In genomic region chr9:120841930-120842684, GRCh38 we compare ENCODE assay signal across 8 cellular contexts. TPM values are rescaled to one million over a fixed set of nuclear protein-coding genes. Genes with fewer than 3 reads are reported as not detected.
DNase-seq lines count a peak whose midpoint lies in the region; ATAC-seq, FAIRE-seq and TF ChIP-seq lines count a peak whose summit lies in the region.

No MANE protein-coding gene starts in this region.

- TF ChIP-seq CTCF in GM10248 (IDR thresholded peaks at IDR 0.05; ENCODE audit: control extremely low read depth, extremely low read depth, low read depth, missing control alignments), result no peak

- peak; percentile 52 for DNase-seq in NCI-H748 (lab: John Stamatoyannopoulos, UW; ENCODE audit: unreplicated experiment)
- DNase-seq in NCI-H748 treated with DMSO at 0.1 percent for 48 hours (lab: John Stamatoyannopoulos, UW), result no peak
- no peak for DNase-seq in activated naive CD8-positive, alpha-beta T cell treated with anti-CD3 and anti-CD28 coated beads for 36 hours
- no peak for DNase-seq in small intestine
- no peak for DNase-seq in GM10248 (ENCODE audit: extremely low spot score)
- DNase-seq in NCI-H446 (lab: John Stamatoyannopoulos, UW), result no peak

- ATAC-seq in HG03442 (IDR thresholded peaks at IDR 0.05; ENCODE audit: unreplicated experiment), result peak; percentile 3

- H3K27ac Mint-ChIP-seq in activated naive CD8-positive, alpha-beta T cell treated with anti-CD3 and anti-CD28 coated beads for 36 hours, result peak overlapping the region; percentile 94

- no peaks in the 10 kb centered on the region for H3K27me3 Mint-ChIP-seq in activated naive CD8-positive, alpha-beta T cell treated with anti-CD3 and anti-CD28 coated beads for 36 hours

- H3K36me3 ChIP-seq in small intestine (ENCODE audit: control insufficient read depth in 2 of 2, insufficient read depth in 2 of 2, low read length in 2 of 2), result no peaks in the 10 kb centered on the region

- POLR2A ChIA-PET in GM10248 (lab: Yijun Ruan, JAX), result no interaction called here

- H3K9me3 Mint-ChIP-seq in activated naive CD8-positive, alpha-beta T cell treated with anti-CD3 and anti-CD28 coated beads for 36 hours, result peaks cover 5% of the 10 kb centered on the region

- peaks cover 68% of the 10 kb centered on the region for H3K4me1 Mint-ChIP-seq in activated naive CD8-positive, alpha-beta T cell treated with anti-CD3 and anti-CD28 coated beads for 36 hours

- 35 to 57% (median 48%) methylated on average over 18 of the region's 18 CpGs for WGBS in small intestine, 3 donors

- H3K36me3 Mint-ChIP-seq in activated naive CD8-positive, alpha-beta T cell treated with anti-CD3 and anti-CD28 coated beads for 36 hours, result peaks cover 58% of the 10 kb centered on the region

- no peaks in the 10 kb centered on the region for H3K9me3 ChIP-seq in small intestine (ENCODE audit: control insufficient read depth, low read depth)

- CTCF ChIA-PET in GM10248 (lab: Yijun Ruan, JAX), result interaction anchor here (0.7 to 1.0 kb wide), 2 partner anchors 17 to 19 kb away, joined by 3 read pairs; no protein-coding TSS in a partner anchor

- H3K4me3 Mint-ChIP-seq in activated naive CD8-positive, alpha-beta T cell treated with anti-CD3 and anti-CD28 coated beads for 36 hours, result peak overlapping the region; percentile 93

- peak overlapping the region; percentile 91 to 98 for H3K27ac ChIP-seq in small intestine (ENCODE audit: low read depth in 1 of 2, low read length in 1 of 2)

- no peak for FAIRE-seq in small intestine (lab: Jason Lieb, UNC)

- H3K4me1 ChIP-seq in small intestine (ENCODE audit: control insufficient read depth in 2 of 2, insufficient read depth in 1 of 2, low read depth in 1 of 2, low read length in 1 of 2), result peaks cover 1 to 2% of the 10 kb centered on the region in 2 donors

- H3K4me3 ChIP-seq in iPS-11a (ENCODE audit: low read depth, low read length) (peak overlapping the region; percentile 95), small intestine (ENCODE audit: low read depth in 1 of 2, low read length in 2 of 2) (peak overlapping the region; percentile 80 to 99)

- no peaks in the 10 kb centered on the region for H3K27me3 ChIP-seq in small intestine (ENCODE audit: control insufficient read depth in 2 of 2, insufficient read depth in 2 of 2, low read length in 2 of 2)

RNA-seq across cellular contexts. Expression of gene PSMD5, which starts 0.6 kb away (rescaled TPM):
- 10 to 100 TPM; 69.0 to 69.3 TPM for total RNA-seq in activated naive CD8-positive, alpha-beta T cell treated with anti-CD3 and anti-CD28 coated beads for 36 hours
- 10 to 100 TPM; 15.4 to 17.2 (median 16.3) TPM for polyA plus RNA-seq in small intestine

RNA-seq across cellular contexts. Expression of gene PHF19, which starts 34.9 kb away (rescaled TPM):
- total RNA-seq in activated naive CD8-positive, alpha-beta T cell treated with anti-CD3 and anti-CD28 coated beads for 36 hours, result 100 to 1,000 TPM; 216 to 226 TPM
- 10 to 100 TPM in 1 of 3 donors, 1 to 10 TPM in 2; 2.0 to 35.7 (median 6.5) TPM for polyA plus RNA-seq in small intestine

RNA-seq across cellular contexts. Expression of gene FBXW2, which starts 48.9 kb away (rescaled TPM):
- total RNA-seq in activated naive CD8-positive, alpha-beta T cell treated with anti-CD3 and anti-CD28 coated beads for 36 hours, result 10 to 100 TPM; 71.4 to 72.5 TPM
- 10 to 100 TPM in 1 of 3 donors, 1 to 10 TPM in 2; 6.2 to 17.7 (median 8.5) TPM for polyA plus RNA-seq in small intestine
